In the genomic region with DNA sequence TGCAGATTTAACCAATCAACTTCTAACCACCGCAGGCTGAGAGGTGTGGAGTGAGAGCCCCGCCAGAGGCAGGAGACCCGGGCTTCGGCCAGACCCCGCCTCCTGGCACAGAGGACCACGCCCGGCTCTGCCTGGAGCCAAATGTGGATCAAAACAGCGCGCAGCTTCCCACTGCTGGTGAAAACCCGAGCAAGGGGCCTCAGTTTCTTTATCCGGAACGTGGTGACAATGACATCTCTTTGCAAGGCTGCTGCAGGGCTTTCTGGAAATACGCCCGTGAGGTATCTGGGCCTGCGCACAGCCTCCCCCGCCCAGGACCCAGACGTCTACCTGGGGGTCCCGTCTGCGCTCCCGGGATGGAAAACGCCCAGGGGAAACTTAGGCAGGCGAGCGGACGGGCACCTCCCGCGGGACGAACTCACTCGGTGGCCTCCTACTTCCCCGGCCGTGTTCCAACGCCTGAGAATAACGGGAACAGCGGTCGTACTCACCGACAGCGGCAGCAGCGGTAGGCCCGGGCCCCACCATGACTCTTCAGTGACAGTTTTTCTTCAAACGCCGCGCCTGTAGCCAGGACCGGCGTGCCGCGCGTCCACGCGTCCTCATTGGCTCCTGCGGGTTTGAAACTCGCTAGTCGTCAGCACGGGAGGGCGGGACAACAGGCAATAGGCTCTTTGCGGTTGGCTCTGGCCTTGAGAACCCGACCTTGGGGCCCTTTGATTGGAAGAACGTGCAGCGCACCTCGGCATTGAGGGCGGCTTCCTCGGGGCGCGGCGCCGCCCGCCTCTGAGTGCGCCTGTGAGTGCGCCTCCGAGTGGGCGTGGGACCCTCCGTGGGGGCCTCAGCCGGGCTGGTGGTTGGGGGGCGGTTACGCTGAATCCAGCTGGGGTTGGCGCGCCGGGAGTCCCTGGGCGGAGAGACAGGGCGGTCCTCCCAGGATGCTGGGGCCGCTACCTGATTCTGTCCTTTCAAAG, we compare ENCODE assay signal across 7 cellular contexts.
DNase-seq lines count a peak whose midpoint lies in the region; ATAC-seq and TF ChIP-seq lines count a peak whose summit lies in the region.

A gene with protein sequence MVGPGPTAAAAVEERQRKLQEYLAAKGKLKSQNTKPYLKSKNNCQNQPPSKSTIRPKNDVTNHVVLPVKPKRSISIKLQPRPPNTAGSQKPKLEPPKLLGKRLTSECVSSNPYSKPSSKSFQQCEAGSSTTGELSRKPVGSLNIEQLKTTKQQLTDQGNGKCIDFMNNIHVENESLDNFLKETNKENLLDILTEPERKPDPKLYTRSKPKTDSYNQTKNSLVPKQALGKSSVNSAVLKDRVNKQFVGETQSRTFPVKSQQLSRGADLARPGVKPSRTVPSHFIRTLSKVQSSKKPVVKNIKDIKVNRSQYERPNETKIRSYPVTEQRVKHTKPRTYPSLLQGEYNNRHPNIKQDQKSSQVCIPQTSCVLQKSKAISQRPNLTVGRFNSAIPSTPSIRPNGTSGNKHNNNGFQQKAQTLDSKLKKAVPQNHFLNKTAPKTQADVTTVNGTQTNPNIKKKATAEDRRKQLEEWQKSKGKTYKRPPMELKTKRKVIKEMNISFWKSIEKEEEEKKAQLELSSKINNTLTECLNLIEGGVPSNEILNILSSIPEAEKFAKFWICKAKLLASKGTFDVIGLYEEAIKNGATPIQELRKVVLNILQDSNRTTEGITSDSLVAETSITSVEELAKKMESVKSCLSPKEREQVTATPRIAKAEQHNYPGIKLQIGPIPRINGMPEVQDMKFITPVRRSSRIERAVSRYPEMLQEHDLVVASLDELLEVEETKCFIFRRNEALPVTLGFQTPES (minus strand): TSS at position 539 of the 974 bp plus-strand sequence. CDS start 11 bp downstream, at position 528.

- in situ Hi-C loops in astrocyte of the spinal cord (cut with HindIII; ENCODE audit: low sequenced_read_pairs) = no loop called here

- DNase-seq in NCI-H2081 treated with DMSO at 0.1 percent for 48 hours (lab: John Stamatoyannopoulos, UW) (peak; percentile 90), T1000 (lab: John Stamatoyannopoulos, UW) (peak; percentile 94), astrocyte of the spinal cord (ENCODE audit: low read depth, low spot score) (peak; percentile 99), hippocampal formation (lab: John Stamatoyannopoulos, UW) (peak; percentile 92), retina (peak; percentile 94)

- no peak for TF ChIP-seq CTCF in astrocyte of the spinal cord (IDR thresholded peaks at IDR 0.05; ENCODE audit: low read depth, low read length)

- peak within 1 kb of the TSS; percentile 80 for H3K4me3 ChIP-seq in astrocyte of the spinal cord (ENCODE audit: low read depth, low read length)

- ATAC-seq in GM18517 (IDR thresholded peaks at IDR 0.05; ENCODE audit: unreplicated experiment) (peak; percentile 97), HG03045 (IDR thresholded peaks at IDR 0.05; ENCODE audit: unreplicated experiment) (peak; percentile 99)

Comparison
In these comparisons a context has a peak if more than half of its experiments do, and no peak if none do; other contexts are left out.
1. Peak in every context shown above with its lines: DNase-seq, ATAC-seq and H3K4me3 ChIP-seq.